9 cellular contexts compared by ENCODE assay signal in genomic region chr3:9897408-9898372, GRCh38. TPM values are rescaled to one million over a fixed set of nuclear protein-coding genes. Genes with fewer than 3 reads are reported as not detected.
DNase-seq lines count a peak whose midpoint lies in the region; ATAC-seq and TF ChIP-seq lines count a peak whose summit lies in the region.
"Had no signal": no experiment of that assay in that cellular context is flagged by ENCODE, and none has a peak within 500 bp of the region (broad histone marks: within the 10 kb centered on the region; RNA-seq: fewer than 3 reads in every experiment).

No MANE protein-coding gene starts in this region.

- H3K4me1 ChIP-seq in mammary epithelial cell (ENCODE audit: insufficient read depth, low read length), result peaks cover 43% of the 10 kb centered on the region

- peak overlapping the region; percentile 18 for H3K4me2 ChIP-seq in mammary epithelial cell (ENCODE audit: insufficient read depth, low read depth, low read length)

- intact Hi-C loops in mammary epithelial cell (cut with micrococcal nuclease), result no loop called here

- dilution Hi-C loops in mammary epithelial cell (cut with HindIII; ENCODE audit: low sequenced_read_pairs), result no loop called here

- CTCF ChIA-PET in mammary epithelial cell (lab: Charles Lee; ENCODE audit: low non-redundant PET), result interaction anchor here (0.8 kb wide), 1 partner anchor 148 kb away, joined by 3 read pairs; the partner anchor contains the start of gene OGG1

- peak; percentile 92 for DNase-seq in mammary epithelial cell
- DNase-seq in myocyte (ENCODE audit: low read depth), result peak; percentile 64
- no peak for DNase-seq in NCI-H526 treated with DMSO at 0.1 percent for 48 hours (lab: John Stamatoyannopoulos, UW)
- no peak for DNase-seq in WERI-Rb-1
- DNase-seq: gastrocnemius medialis had no signal

- H3K9ac ChIP-seq in mammary epithelial cell (ENCODE audit: insufficient read depth, low read length), result no peak overlapping the region

- 91% methylated on average over 4 of the region's 4 CpGs for WGBS in mammary epithelial cell (ENCODE audit: low coverage, missing lambda C conversion rate)

- H3K27me3 ChIP-seq in mammary epithelial cell (ENCODE audit: insufficient read depth, low read length), result no peaks in the 10 kb centered on the region
- no peaks in the 10 kb centered on the region for H3K27me3 ChIP-seq in WERI-Rb-1 (ENCODE audit: insufficient read depth, low read depth, severe bottlenecking)
- H3K27me3 ChIP-seq: gastrocnemius medialis had no signal

- peak overlapping the region; percentile 35 for H3K27ac ChIP-seq in mammary epithelial cell (ENCODE audit: insufficient read depth, low read depth, low read length)
- H3K27ac ChIP-seq in WERI-Rb-1, result no peak overlapping the region
- H3K27ac ChIP-seq: gastrocnemius medialis had no signal

- in situ Hi-C loops in mammary epithelial cell (cut with MboI; ENCODE audit: low sequenced_read_pairs in 2 of 2), result no loop called here

- TF ChIP-seq CTCF in mammary epithelial cell (conservative IDR thresholded peaks at IDR 0.05 in 1 of 2, IDR thresholded peaks at IDR 0.05 in 1 of 2; ENCODE audit: extremely low read depth in 1 of 2, insufficient read depth in 1 of 2, low read depth in 1 of 2, low read length in 2 of 2), result no peak
- no peak for TF ChIP-seq CTCF in WERI-Rb-1 (IDR thresholded peaks at IDR 0.05; ENCODE audit: low read depth, low read length)

- no TSS peak for BruUV-seq in mammary epithelial cell (replicated peaks; lab: Mats Ljungman, UMichigan)

- ATAC-seq in GM18861 (IDR thresholded peaks at IDR 0.05; ENCODE audit: unreplicated experiment) (peak; percentile 50), HG03571 (IDR thresholded peaks at IDR 0.05; ENCODE audit: unreplicated experiment) (peak; percentile 65), HG02981 (IDR thresholded peaks at IDR 0.05; ENCODE audit: unreplicated experiment) (no peak), HG02840 (IDR thresholded peaks at IDR 0.05; ENCODE audit: low FRiP score, unreplicated experiment) (no peak)

- no peaks in the 10 kb centered on the region for H3K9me3 ChIP-seq in mammary epithelial cell (replicated peaks; ENCODE audit: insufficient read depth, low read length)
- H3K9me3 ChIP-seq in WERI-Rb-1 (ENCODE audit: severe bottlenecking), result no peaks in the 10 kb centered on the region
- H3K9me3 ChIP-seq: gastrocnemius medialis had no signal

- no peak overlapping the region for H2AFZ ChIP-seq in mammary epithelial cell (ENCODE audit: low read depth, low read length)

- H4K20me1 ChIP-seq in mammary epithelial cell (ENCODE audit: insufficient read depth, low read length), result no peaks in the 10 kb centered on the region

- H3K79me2 ChIP-seq in mammary epithelial cell (ENCODE audit: insufficient read depth, low read length), result peaks cover 16% of the 10 kb centered on the region

- peaks cover 3% of the 10 kb centered on the region for H3K36me3 ChIP-seq in mammary epithelial cell (ENCODE audit: insufficient read depth, low read length)
- peaks cover 15% of the 10 kb centered on the region for H3K36me3 ChIP-seq in WERI-Rb-1

- H3K4me3 ChIP-seq in mammary epithelial cell (replicated peaks in 1 of 3; ENCODE audit: insufficient read depth in 1 of 3, low read depth in 2 of 3, low read length in 3 of 3) (no peak overlapping the region), WERI-Rb-1 (ENCODE audit: low read depth, low read length) (no peak overlapping the region)
- H3K4me3 ChIP-seq: gastrocnemius medialis had no signal

RNA-seq across cellular contexts. Expression of gene IL17RE, which starts 5.0 kb away (rescaled TPM):
- total RNA-seq in mammary epithelial cell (10 to 100 TPM; 10.6 to 13.3 TPM), myocyte (0.40 and 0.68 TPM in 2 replicates)
- 10.2 TPM for polyA plus RNA-seq in mammary epithelial cell
- polyA minus RNA-seq in mammary epithelial cell, result 18.0 TPM
- 1.3 TPM for polyA plus RNA-seq in myocyte (2012)

RNA-seq across cellular contexts. Expression of gene JAGN1, which starts 7.3 kb away (rescaled TPM):
- 10 to 100 TPM; 32.3 to 34.7 TPM for total RNA-seq in mammary epithelial cell
- 63.6 TPM for polyA plus RNA-seq in mammary epithelial cell
- 73.5 TPM for polyA minus RNA-seq in mammary epithelial cell
- 41.4 and 50.5 TPM in 2 replicates for total RNA-seq in myocyte
- 43.6 TPM for polyA plus RNA-seq in myocyte (2012)

RNA-seq across cellular contexts. Expression of gene CIDEC, which starts 17.6 kb away (rescaled TPM):
- total RNA-seq in mammary epithelial cell (under 1 TPM in 1 of 2 donors, not detected in 1; 0.17 TPM), myocyte (0.26 TPM in 1 of 2 replicates, not detected in the other)
- polyA plus RNA-seq in mammary epithelial cell, result 0.06 TPM
- not detected for polyA minus RNA-seq in mammary epithelial cell
- 0.09 TPM for polyA plus RNA-seq in myocyte (2012)

RNA-seq across cellular contexts. Expression of gene IL17RC, which starts 19.2 kb away (rescaled TPM):
- total RNA-seq in mammary epithelial cell (10 to 100 TPM; 17.8 to 46.8 TPM), myocyte (24.4 and 33.9 TPM in 2 replicates)
- polyA plus RNA-seq in mammary epithelial cell, result 12.8 TPM
- polyA minus RNA-seq in mammary epithelial cell, result 9.2 TPM
- polyA plus RNA-seq in myocyte (2012), result 28.3 TPM

RNA-seq across cellular contexts. Expression of gene CRELD1, which starts 35.9 kb away (rescaled TPM):
- 10 to 100 TPM; 12.6 to 18.2 TPM for total RNA-seq in mammary epithelial cell
- polyA plus RNA-seq in mammary epithelial cell, result 13.0 TPM
- polyA minus RNA-seq in mammary epithelial cell, result 13.6 TPM
- total RNA-seq in myocyte, result 90.8 and 135 TPM in 2 replicates
- 66.4 TPM for polyA plus RNA-seq in myocyte (2012)

Comparison
In these comparisons a context has a peak if more than half of its experiments do, and no peak if none do; other contexts are left out.
1. ATAC-seq: peak in GM18861 (single experiment) and HG03571 (single experiment); none in HG02981 (single experiment) and HG02840 (single experiment).
2. DNase-seq: peak in mammary epithelial cell (single experiment) and myocyte (single experiment); none in NCI-H526 treated with DMSO at 0.1 percent for 48 hours (single experiment) and WERI-Rb-1 (single experiment).